16 cellular contexts compared by ENCODE assay signal in genomic region chr13:73057284-73058025, GRCh38. TPM values are rescaled to one million over a fixed set of nuclear protein-coding genes. Genes with fewer than 3 reads are reported as not detected.
DNase-seq lines count a peak whose midpoint lies in the region; ATAC-seq and TF ChIP-seq lines count a peak whose summit lies in the region.
"Had no signal": no experiment of that assay in that cellular context is flagged by ENCODE, and none has a peak within 500 bp of the region (broad histone marks: within the 10 kb centered on the region; RNA-seq: fewer than 3 reads in every experiment).

No MANE protein-coding gene starts in this region.

- peaks cover 6% of the 10 kb centered on the region for H4K20me1 ChIP-seq in neural progenitor cell (ENCODE audit: low read depth)

- H3K27me3 Mint-ChIP-seq in CD4-positive, alpha-beta T cell, result peaks cover 32% of the 10 kb centered on the region
- H3K27me3 Mint-ChIP-seq in neural progenitor cell (ENCODE audit: insufficient read depth, low read depth), result peaks cover 32% of the 10 kb centered on the region
- H3K27me3 Mint-ChIP-seq in activated CD4-positive, alpha-beta memory T cell treated with anti-CD3 and anti-CD28 coated beads, Interleukin-2, amount 10 ng/mL, durations not matched to agents 7 days and 5 days, result peaks cover 44% of the 10 kb centered on the region

- H3K79me2 ChIP-seq in neural progenitor cell (ENCODE audit: low read depth), result no peaks in the 10 kb centered on the region

- no peak overlapping the region for H3K27ac Mint-ChIP-seq in CD4-positive, alpha-beta T cell
- no peak overlapping the region for H3K27ac Mint-ChIP-seq in neural progenitor cell
- no peak overlapping the region for H3K27ac Mint-ChIP-seq in activated CD4-positive, alpha-beta memory T cell treated with anti-CD3 and anti-CD28 coated beads, Interleukin-2, amount 10 ng/mL, durations not matched to agents 7 days and 5 days

- H3K4me1 ChIP-seq in endocrine pancreas (ENCODE audit: control insufficient read depth, insufficient read depth, low read length), result peaks cover 6% of the 10 kb centered on the region
- H3K4me1 ChIP-seq in neural progenitor cell, result no peaks in the 10 kb centered on the region

- intact Hi-C loops in CD4-positive, alpha-beta T cell (cut with DNase I, micrococcal nuclease), result loop anchor here (2.0 to 10.0 kb wide), 4 partner anchors 457 to 655 kb away; no protein-coding TSS in a partner anchor

- no peak for TF ChIP-seq CTCF in CD4-positive, alpha-beta T cell (IDR thresholded peaks at IDR 0.05)
- TF ChIP-seq CTCF in neural progenitor cell (IDR thresholded peaks at IDR 0.05), result no peak

- POLR2A ChIA-PET in CD4-positive, alpha-beta T cell (lab: Charles Lee), result interaction anchor here (0.7 to 2.6 kb wide), 4 partner anchors 156 to 708 kb away, joined by 3 to 13 read pairs (median 7); no protein-coding TSS in a partner anchor
- POLR2A ChIA-PET in activated CD4-positive, alpha-beta memory T cell treated with anti-CD3 and anti-CD28 coated beads, Interleukin-2, amount 10 ng/mL, durations not matched to agents 7 days and 5 days (lab: Charles Lee), result interaction anchor here (1.6 kb wide), 1 partner anchor 645 kb away, joined by 7 read pairs; no protein-coding TSS in a partner anchor

- H3K4me2 ChIP-seq in neural progenitor cell, result no peak overlapping the region

- H3K9me3 Mint-ChIP-seq in CD4-positive, alpha-beta T cell, result no peaks in the 10 kb centered on the region
- H3K9me3 Mint-ChIP-seq in neural progenitor cell, result no peaks in the 10 kb centered on the region
- H3K9me3 Mint-ChIP-seq in activated CD4-positive, alpha-beta memory T cell treated with anti-CD3 and anti-CD28 coated beads, Interleukin-2, amount 10 ng/mL, durations not matched to agents 7 days and 5 days, result no peaks in the 10 kb centered on the region
- H3K9me3 Mint-ChIP-seq: naive B cell had no signal

- H3K4me3 ChIP-seq in endocrine pancreas (ENCODE audit: control insufficient read depth, insufficient read depth, low read length) (peak overlapping the region; percentile 56), neural progenitor cell (no peak overlapping the region)

- no peaks in the 10 kb centered on the region for H3K9me3 ChIP-seq in CD4-positive, alpha-beta T cell (ENCODE audit: control insufficient read depth, low read length)
- no peaks in the 10 kb centered on the region for H3K9me3 ChIP-seq in endocrine pancreas (ENCODE audit: control insufficient read depth, low read length)
- H3K9me3 ChIP-seq in neural progenitor cell (ENCODE audit: low read depth), result no peaks in the 10 kb centered on the region

- H3K36me3 Mint-ChIP-seq in CD4-positive, alpha-beta T cell (ENCODE audit: low read depth), result peaks cover 8% of the 10 kb centered on the region
- no peaks in the 10 kb centered on the region for H3K36me3 Mint-ChIP-seq in neural progenitor cell
- H3K36me3 Mint-ChIP-seq in activated CD4-positive, alpha-beta memory T cell treated with anti-CD3 and anti-CD28 coated beads, Interleukin-2, amount 10 ng/mL, durations not matched to agents 7 days and 5 days (ENCODE audit: low read depth), result peaks cover 2% of the 10 kb centered on the region

- no peaks in the 10 kb centered on the region for H3F3A ChIP-seq in neural progenitor cell (ENCODE audit: low read depth)

- CTCF ChIA-PET in CD4-positive, alpha-beta T cell (lab: Charles Lee), result no interaction called here
- CTCF ChIA-PET in activated CD4-positive, alpha-beta memory T cell treated with anti-CD3 and anti-CD28 coated beads, Interleukin-2, amount 10 ng/mL, durations not matched to agents 7 days and 5 days (lab: Charles Lee), result interaction anchor here (0.7 to 1.8 kb wide), 3 partner anchors 18 to 660 kb away, joined by 3 to 6 read pairs (median 3); no protein-coding TSS in a partner anchor

- H3K27me3 ChIP-seq in CD4-positive, alpha-beta T cell (ENCODE audit: control insufficient read depth, insufficient read depth, low read length), result peaks cover 26% of the 10 kb centered on the region
- H3K27me3 ChIP-seq in endocrine pancreas (ENCODE audit: control insufficient read depth, insufficient read depth, low read length) (no peaks in the 10 kb centered on the region), neural progenitor cell (peaks cover 61% of the 10 kb centered on the region)

- H3K9ac ChIP-seq in endocrine pancreas (ENCODE audit: control insufficient read depth, insufficient read depth, low read length) (no peak overlapping the region), neural progenitor cell (no peak overlapping the region)

- no peak overlapping the region for H3K27ac ChIP-seq in CD4-positive, alpha-beta T cell (ENCODE audit: low read depth, low read length)
- no peak overlapping the region for H3K27ac ChIP-seq in neural progenitor cell

- no peak for ATAC-seq in CD4-positive, alpha-beta T cell (ENCODE audit: poor library complexity)
- no peak for ATAC-seq in HG03520 (IDR thresholded peaks at IDR 0.05; ENCODE audit: unreplicated experiment)
- no peak for ATAC-seq in GM19035 (IDR thresholded peaks at IDR 0.05; ENCODE audit: unreplicated experiment)

- peaks cover 22% of the 10 kb centered on the region for H3K4me1 Mint-ChIP-seq in CD4-positive, alpha-beta T cell (ENCODE audit: low read depth)
- peaks cover 32% of the 10 kb centered on the region for H3K4me1 Mint-ChIP-seq in neural progenitor cell
- peaks cover 21% of the 10 kb centered on the region for H3K4me1 Mint-ChIP-seq in activated CD4-positive, alpha-beta memory T cell treated with anti-CD3 and anti-CD28 coated beads, Interleukin-2, amount 10 ng/mL, durations not matched to agents 7 days and 5 days

- no peak for DNase-seq in CD4-positive, alpha-beta T cell
- DNase-seq in NCI-H69 (lab: John Stamatoyannopoulos, UW) (peak; percentile 13), neural progenitor cell (ENCODE audit: low spot score) (no peak), NCI-H2107 (lab: John Stamatoyannopoulos, UW) (no peak)
- no peak for DNase-seq in activated CD4-positive, alpha-beta memory T cell treated with anti-CD3 and anti-CD28 coated beads, Interleukin-2, amount 10 ng/mL, durations not matched to agents 7 days and 5 days
- DNase-seq: activated CD4-positive, alpha-beta T cell treated with anti-CD3 and anti-CD28 coated beads, Interleukin-2, amount 50 U/mL, for 48 hours; activated naive CD4-positive, alpha-beta T cell; AML-193; central memory CD4-positive, alpha-beta T cell; EL; NCI-H1436; SW 1271 had no signal

- no peaks in the 10 kb centered on the region for H3K36me3 ChIP-seq in endocrine pancreas (ENCODE audit: control insufficient read depth, insufficient read depth, low read length)
- H3K36me3 ChIP-seq in neural progenitor cell, result no peaks in the 10 kb centered on the region

- H2AFZ ChIP-seq in neural progenitor cell (replicated peaks), result no peak overlapping the region

- H3K4me3 Mint-ChIP-seq in CD4-positive, alpha-beta T cell, result peak overlapping the region; percentile 96
- peak overlapping the region; percentile 92 for H3K4me3 Mint-ChIP-seq in neural progenitor cell
- H3K4me3 Mint-ChIP-seq in activated CD4-positive, alpha-beta memory T cell treated with anti-CD3 and anti-CD28 coated beads, Interleukin-2, amount 10 ng/mL, durations not matched to agents 7 days and 5 days, result no peak overlapping the region

RNA-seq across cellular contexts. Expression of gene KLF5, which starts 1.4 kb away (rescaled TPM):
- 10 to 100 TPM; 10.8 to 12.3 TPM for total RNA-seq in CD4-positive, alpha-beta T cell
- total RNA-seq in neural progenitor cell (ENCODE audit: low replicate concordance), result 0.84 and 0.96 TPM in 2 replicates
- total RNA-seq in activated CD4-positive, alpha-beta memory T cell treated with anti-CD3 and anti-CD28 coated beads, Interleukin-2, amount 10 ng/mL, durations not matched to agents 7 days and 5 days, result 1 to 10 TPM; 1.6 to 2.3 TPM
